13 cellular contexts compared by ENCODE assay signal in genomic region chr2:62266433-62267038, GRCh38.
DNase-seq lines count a peak whose midpoint lies in the region; ATAC-seq and TF ChIP-seq lines count a peak whose summit lies in the region.
"Had no signal": no experiment of that assay in that cellular context is flagged by ENCODE, and none has a peak within 500 bp of the region (broad histone marks: within the 10 kb centered on the region; RNA-seq: fewer than 3 reads in every experiment).

No MANE protein-coding gene starts in this region.

- peaks cover 6% of the 10 kb centered on the region for H3K9me3 Mint-ChIP-seq in GM23338
- peaks cover 6% of the 10 kb centered on the region for H3K9me3 Mint-ChIP-seq in activated naive CD8-positive, alpha-beta T cell treated with anti-CD3 and anti-CD28 coated beads for 36 hours

- H3K27ac ChIP-seq in GM23338 (ENCODE audit: low read depth) = peak overlapping the region; percentile 67

- peak; percentile 70 for DNase-seq in GM23338 (ENCODE audit: low spot score)
- peak; percentile 58 for DNase-seq in adipocyte (ENCODE audit: low read depth)
- peak; percentile 86 for DNase-seq in hepatic stellate cell (ENCODE audit: low spot score)
- DNase-seq in activated naive CD8-positive, alpha-beta T cell treated with anti-CD3 and anti-CD28 coated beads for 36 hours = no peak
- DNase-seq in AML-193 (lab: John Stamatoyannopoulos, UW) = no peak
- DNase-seq in DMS153 (lab: John Stamatoyannopoulos, UW) = no peak
- DNase-seq: activated B cell treated with CpG ODN at 0.5 μM for 24 hours; DMS79; nephron progenitor cell; stimulated activated naive CD8-positive, alpha-beta T cell treated with anti-CD3 and anti-CD28 coated beads, Interleukin-15, Interleukin-2, amounts not matched to agents 100 U/mL and 50 U/mL, for 24 hours had no signal

- H3K4me3 ChIP-seq in GM23338 (peak overlapping the region; percentile 17; the same call in 1 of the 2 replicates), adipocyte (ENCODE audit: low read length) (peak overlapping the region; percentile 14), skeletal muscle satellite cell (ENCODE audit: low read length) (no peak overlapping the region)

- no peaks in the 10 kb centered on the region for H3K27me3 ChIP-seq in GM23338 (ENCODE audit: insufficient read depth)
- no peaks in the 10 kb centered on the region for H3K27me3 ChIP-seq in adipocyte (replicated peaks; ENCODE audit: control insufficient read depth, insufficient read depth, low read length)
- no peaks in the 10 kb centered on the region for H3K27me3 ChIP-seq in skeletal muscle satellite cell (ENCODE audit: control insufficient read depth, insufficient read depth, low read length)

- no peaks in the 10 kb centered on the region for H3K79me2 ChIP-seq in GM23338 (replicated peaks; ENCODE audit: insufficient read depth)

- H3K27me3 Mint-ChIP-seq in GM23338 (ENCODE audit: insufficient read depth, low read depth, poor library complexity) = peaks cover 12% of the 10 kb centered on the region
- H3K27me3 Mint-ChIP-seq in activated naive CD8-positive, alpha-beta T cell treated with anti-CD3 and anti-CD28 coated beads for 36 hours = no peaks in the 10 kb centered on the region

- no peaks in the 10 kb centered on the region for H3F3A ChIP-seq in GM23338 (replicated peaks; ENCODE audit: low read depth)

- H3K27ac Mint-ChIP-seq in GM23338 = peak overlapping the region; percentile 61
- H3K27ac Mint-ChIP-seq in activated naive CD8-positive, alpha-beta T cell treated with anti-CD3 and anti-CD28 coated beads for 36 hours = no peak overlapping the region
- H3K27ac Mint-ChIP-seq: activated B cell treated with CpG ODN at 0.5 μM for 24 hours; activated T-helper 2 cell treated with anti-CD3 and anti-CD28 coated beads, Interferon-gamma antibody, Interleukin-2, Interleukin-4, amounts not matched to agents 10 μg/mL and 5 μg/mL and 100 μg/mL, durations not matched to agents 14 hours and 24 hours and 36 hours; nephron progenitor cell had no signal

- ATAC-seq in GM23338 = peak; percentile 90
- no peak for ATAC-seq in HG03442 (IDR thresholded peaks at IDR 0.05; ENCODE audit: unreplicated experiment)
- ATAC-seq: stimulated activated naive CD8-positive, alpha-beta T cell treated with anti-CD3 and anti-CD28 coated beads, Interleukin-15, Interleukin-2, amounts not matched to agents 100 U/mL and 50 U/mL, for 24 hours had no signal

- no peak for TF ChIP-seq CTCF in GM23338 (conservative IDR thresholded peaks at IDR 0.05; ENCODE audit: low read depth in 2 of 2)

- H3K4me1 ChIP-seq in GM23338 (ENCODE audit: insufficient read depth) (peaks cover 18% of the 10 kb centered on the region), adipocyte (ENCODE audit: control insufficient read depth, insufficient read depth, low read length) (peaks cover 28% of the 10 kb centered on the region), skeletal muscle satellite cell (ENCODE audit: control insufficient read depth, insufficient read depth, low read length) (peaks cover 9% of the 10 kb centered on the region)

- H3K9ac ChIP-seq in adipocyte (ENCODE audit: low read length) (peak overlapping the region; percentile 22), skeletal muscle satellite cell (ENCODE audit: low read depth, low read length) (no peak overlapping the region)

- no peaks in the 10 kb centered on the region for H3K9me2 ChIP-seq in GM23338 (ENCODE audit: insufficient read depth)

- H2AFZ ChIP-seq in GM23338 = no peak overlapping the region

- H3K9me3 ChIP-seq in adipocyte (ENCODE audit: control insufficient read depth, low read length) (no peaks in the 10 kb centered on the region), skeletal muscle satellite cell (replicated peaks; ENCODE audit: low read length) (no peaks in the 10 kb centered on the region)

- peaks cover 5% of the 10 kb centered on the region; the same call in 2 of the 3 replicates for H3K36me3 Mint-ChIP-seq in GM23338 (ENCODE audit: low read depth)
- no peaks in the 10 kb centered on the region for H3K36me3 Mint-ChIP-seq in activated naive CD8-positive, alpha-beta T cell treated with anti-CD3 and anti-CD28 coated beads for 36 hours

- H3K36me3 ChIP-seq in GM23338 (ENCODE audit: insufficient read depth) (no peaks in the 10 kb centered on the region), adipocyte (ENCODE audit: control insufficient read depth, insufficient read depth, low read length, severe bottlenecking) (no peaks in the 10 kb centered on the region), skeletal muscle satellite cell (ENCODE audit: insufficient read depth, low read length) (no peaks in the 10 kb centered on the region)

- peaks cover 33% of the 10 kb centered on the region for H3K4me1 Mint-ChIP-seq in GM23338
- H3K4me1 Mint-ChIP-seq in activated naive CD8-positive, alpha-beta T cell treated with anti-CD3 and anti-CD28 coated beads for 36 hours = no peaks in the 10 kb centered on the region

- no peaks in the 10 kb centered on the region for H4K20me1 ChIP-seq in GM23338 (replicated peaks; ENCODE audit: insufficient read depth)

- H3K4me2 ChIP-seq in GM23338 = peak overlapping the region; percentile 36; the same call in 1 of the 2 replicates
- peak overlapping the region; percentile 38 for H3K4me2 ChIP-seq in skeletal muscle satellite cell (ENCODE audit: low read length)

- peak overlapping the region; percentile 29; the same call in 2 of the 3 replicates for H3K4me3 Mint-ChIP-seq in GM23338
- H3K4me3 Mint-ChIP-seq in activated naive CD8-positive, alpha-beta T cell treated with anti-CD3 and anti-CD28 coated beads for 36 hours = no peak overlapping the region
- H3K4me3 Mint-ChIP-seq: activated B cell treated with CpG ODN at 0.5 μM for 24 hours, nephron progenitor cell had no signal

TF ChIP-seq in GM23338, 12 proteins besides CTCF, POLR2A, EP300 and RAD21 (continues in another document):
- TF ChIP-seq STAT1 (IDR thresholded peaks at IDR 0.05; ENCODE audit: unreplicated experiment) (no peak), ZNF114 (CRISPR knock-in tag; IDR thresholded peaks at IDR 0.05) (peak; percentile 64; the same call in 1 of the 2 replicates), REST (IDR thresholded peaks at IDR 0.05; ENCODE audit: unreplicated experiment) (no peak), EZH2phosphoT487 (IDR thresholded peaks at IDR 0.05; ENCODE audit: unreplicated experiment) (no peak)

Comparison
In these comparisons a context has a peak if more than half of its experiments do, and no peak if none do; other contexts are left out.
1. DNase-seq: peak in GM23338 (single experiment), adipocyte (single experiment) and hepatic stellate cell (single experiment); none in activated naive CD8-positive, alpha-beta T cell treated with anti-CD3 and anti-CD28 coated beads for 36 hours (single experiment), AML-193 (0 of 2) and DMS153 (single experiment).